Comparison of ENCODE assay signal across 26 cellular contexts in genomic region chr6:7247179-7247456, GRCh38.
"Had no signal": no experiment of that assay in that cellular context is flagged by ENCODE, and none has a peak within 500 bp of the region (broad histone marks: within the 10 kb centered on the region; RNA-seq: fewer than 3 reads in every experiment).

No MANE protein-coding gene starts in this region.

- H3K27me3 Mint-ChIP-seq: naive B cell; stimulated activated naive CD8-positive, alpha-beta T cell treated with anti-CD3 and anti-CD28 coated beads, Interleukin-15, Interleukin-2, amounts not matched to agents 100 ng/mL and 50 ng/mL, for 24 hours had no signal

- H3K27ac Mint-ChIP-seq: mesothelial cell of epicardium, natural killer cell had no signal

- H3K4me3 Mint-ChIP-seq: mesothelial cell of epicardium; naive B cell; natural killer cell; stimulated activated effector memory CD8-positive, alpha-beta T cell treated with anti-CD3 and anti-CD28 coated beads, Interleukin-12 subunit alpha, Interleukin-12 subunit beta, amount 100 ng/mL, for 72 hours; stimulated activated naive CD8-positive, alpha-beta T cell treated with anti-CD3 and anti-CD28 coated beads, Interleukin-15, Interleukin-2, amounts not matched to agents 100 ng/mL and 50 ng/mL, for 24 hours had no signal

- H3K36me3 ChIP-seq: ovary had no signal

- H3K27ac ChIP-seq: heart right ventricle, hepatocyte, ovary, prostate gland, skin epidermis, suprapubic skin, tibial nerve, upper lobe of left lung, vagina had no signal

- H3K9me3 ChIP-seq: heart right ventricle, ovary, prostate gland, suprapubic skin, tibial nerve, upper lobe of left lung, vagina had no signal

- H3K9me3 Mint-ChIP-seq: mesothelial cell of epicardium; naive B cell; natural killer cell; stimulated activated effector memory CD8-positive, alpha-beta T cell treated with anti-CD3 and anti-CD28 coated beads, Interleukin-12 subunit alpha, Interleukin-12 subunit beta, amount 100 ng/mL, for 72 hours; stimulated activated naive CD8-positive, alpha-beta T cell treated with anti-CD3 and anti-CD28 coated beads, Interleukin-15, Interleukin-2, amounts not matched to agents 100 ng/mL and 50 ng/mL, for 24 hours had no signal

- DNase-seq: heart right ventricle; islet precursor cell; kidney glomerular epithelial cell; left cardiac atrium; left ventricle myocardium superior; mesendoderm; naive B cell; natural killer cell; ovary; retina; right cardiac atrium; stimulated activated CD4-positive, alpha-beta T cell treated with anti-CD3 and anti-CD28 coated beads, Interleukin-4, amount 100 ng/mL, for 24 hours; stimulated activated naive CD4-positive, alpha-beta T cell had no signal

- H3K4me3 ChIP-seq: heart right ventricle, hepatocyte, lung, ovary, prostate gland, skin epidermis, suprapubic skin, tibial nerve, upper lobe of left lung, vagina had no signal

- ATAC-seq: left cardiac atrium; left lobe of liver; left ventricle myocardium superior; natural killer cell; sciatic nerve; stimulated activated effector memory CD8-positive, alpha-beta T cell treated with anti-CD3 and anti-CD28 coated beads, Interleukin-12 subunit alpha, Interleukin-12 subunit beta, amount 100 ng/mL, for 72 hours had no signal

- H3K27me3 ChIP-seq: heart right ventricle, hepatocyte, ovary, suprapubic skin, tibial nerve, upper lobe of left lung, vagina had no signal
